Comparison of ENCODE assay signal across 18 cellular contexts in genomic region chr18:8373486-8373885, GRCh38.
"Had no signal": no experiment of that assay in that cellular context is flagged by ENCODE, and none has a peak within 500 bp of the region (broad histone marks: within the 10 kb centered on the region; RNA-seq: fewer than 3 reads in every experiment).

No MANE protein-coding gene starts in this region.

- H3K9me3 ChIP-seq: gastroesophageal sphincter, neutrophil, tibial nerve, vagina had no signal

- H3K27me3 ChIP-seq: gastroesophageal sphincter, tibial nerve, vagina had no signal

- H3K4me3 ChIP-seq: gastroesophageal sphincter, skin epidermis, tibial nerve, vagina had no signal

- ATAC-seq: activated naive CD8-positive, alpha-beta T cell treated with anti-CD3 and anti-CD28 coated beads, Interleukin-2, amount 50 U/mL, for 24 hours; gastroesophageal sphincter; left lobe of liver; naive thymus-derived CD8-positive, alpha-beta T cell; stimulated activated naive B cell treated with anti-CD40 and anti-IgM and Interleukin-4, amounts not matched to agents 10 μg/mL and 1 μg/mL and 100 μg/mL, for 72 hours had no signal

- DNase-seq: activated CD4-positive, alpha-beta T cell treated with anti-CD3 and anti-CD28 coated beads for 1 hour; activated CD4-positive, alpha-beta T cell treated with anti-CD3 and anti-CD28 coated beads, Interleukin-2, amount 50 U/mL, for 4 hours; activated naive CD4-positive, alpha-beta T cell treated with Interleukin-2 at 50 U/mL for 16 hours; activated naive CD8-positive, alpha-beta T cell treated with anti-CD3 and anti-CD28 coated beads, Interleukin-2, amount 50 U/mL, for 24 hours; activated T-cell treated with anti-CD3 and anti-CD28 coated beads for 4 hours; caudate nucleus; naive thymus-derived CD8-positive, alpha-beta T cell; stimulated activated CD4-positive, alpha-beta T cell treated with anti-CD3 and anti-CD28 coated beads, Interleukin-15, amount 100 ng/mL, for 24 hours; stimulated activated CD4-positive, alpha-beta T cell treated with anti-CD3 and anti-CD28 coated beads, Interleukin-4, amount 100 ng/mL, for 1 hour; stimulated activated naive B cell treated with anti-CD40 and anti-IgM and Interleukin-4, amounts not matched to agents 10 μg/mL and 1 μg/mL and 100 μg/mL, for 72 hours; substantia nigra had no signal

- H3K4me1 ChIP-seq: gastroesophageal sphincter, tibial nerve, vagina had no signal

- H3K27ac ChIP-seq: gastroesophageal sphincter, neutrophil, tibial nerve, vagina, VCaP had no signal

- H3K36me3 ChIP-seq: neutrophil, vagina had no signal
